In the genomic region with DNA sequence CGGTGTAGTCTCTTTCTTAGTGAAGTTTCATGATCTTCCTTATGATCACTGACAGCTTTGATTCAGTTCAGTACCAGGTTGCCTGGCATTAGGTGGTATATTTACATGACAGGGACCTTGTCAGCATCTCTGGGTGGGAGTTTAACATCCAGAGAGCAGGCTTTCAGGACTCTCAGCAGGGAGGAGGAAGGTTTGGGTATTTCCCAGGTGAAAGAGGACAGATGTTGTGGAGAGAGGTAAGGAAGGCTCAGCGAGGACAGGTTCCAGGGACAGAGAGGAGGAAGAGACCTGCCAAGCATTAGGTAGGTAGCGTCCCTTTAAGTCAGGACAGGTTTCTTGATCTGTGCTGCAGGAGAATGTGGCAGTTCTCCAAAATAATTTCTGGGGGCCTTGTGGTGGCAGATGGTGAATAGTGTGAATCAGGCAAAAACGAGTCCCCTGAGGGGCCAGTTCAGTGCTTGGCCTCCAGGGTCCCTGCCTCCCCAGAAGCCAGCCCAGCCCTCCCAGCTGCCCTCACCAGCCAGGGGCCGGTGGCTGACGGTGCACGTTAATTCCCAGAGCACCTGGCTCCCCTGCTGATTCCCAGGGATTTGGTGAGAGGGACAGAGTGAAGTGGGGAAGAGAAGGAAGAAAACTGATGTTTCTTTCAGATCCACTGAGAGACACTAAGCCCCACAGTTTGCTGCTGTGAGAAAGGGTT, we compare ENCODE assay signal across 20 cellular contexts.
DNase-seq lines count a peak whose midpoint lies in the region; ATAC-seq and TF ChIP-seq lines count a peak whose summit lies in the region.
"Had no signal": no experiment of that assay in that cellular context is flagged by ENCODE, and none has a peak within 500 bp of the region (broad histone marks: within the 10 kb centered on the region; RNA-seq: fewer than 3 reads in every experiment).

No MANE protein-coding gene starts in this region.

- intact Hi-C loops in CD8-positive, alpha-beta T cell (cut with DNase I, micrococcal nuclease) = no loop called here

- H3K4me3 ChIP-seq in HUES48 (ENCODE audit: low read depth, low read length) = no peak overlapping the region
- no peak overlapping the region for H3K4me3 ChIP-seq in CD8-positive, alpha-beta T cell (ENCODE audit: low read depth, low read length)
- H3K4me3 ChIP-seq: BLaER1, SJCRH30 had no signal

- POLR2A ChIA-PET in CD8-positive, alpha-beta T cell (lab: Charles Lee) = no interaction called here

- H3K27ac Mint-ChIP-seq in CD8-positive, alpha-beta T cell = no peak overlapping the region
- H3K27ac Mint-ChIP-seq: CD4-positive, alpha-beta memory T cell had no signal

- H3K36me3 Mint-ChIP-seq in CD8-positive, alpha-beta T cell = no peaks in the 10 kb centered on the region
- H3K36me3 Mint-ChIP-seq: CD4-positive, alpha-beta memory T cell had no signal

- H3K27me3 ChIP-seq in HUES48 (ENCODE audit: control insufficient read depth, insufficient read depth, low read length) = no peaks in the 10 kb centered on the region
- H3K27me3 ChIP-seq in CD8-positive, alpha-beta T cell (ENCODE audit: insufficient read depth, low read length) = no peaks in the 10 kb centered on the region
- H3K27me3 ChIP-seq: BLaER1, SJCRH30 had no signal

- H3K4me1 ChIP-seq in HUES48 (ENCODE audit: control insufficient read depth, insufficient read depth, low read length) = peaks cover 23% of the 10 kb centered on the region
- H3K4me1 ChIP-seq in CD8-positive, alpha-beta T cell (ENCODE audit: insufficient read depth, low read length) = no peaks in the 10 kb centered on the region
- H3K4me1 ChIP-seq: BLaER1, SJCRH30 had no signal

- CTCF ChIA-PET in CD8-positive, alpha-beta T cell (lab: Charles Lee) = no interaction called here

- H3K9me3 ChIP-seq in HUES48 (ENCODE audit: control insufficient read depth, insufficient read depth, low read length) = no peaks in the 10 kb centered on the region; the same call in 1 of the 2 replicates
- no peaks in the 10 kb centered on the region for H3K9me3 ChIP-seq in CD8-positive, alpha-beta T cell (ENCODE audit: low read length)
- H3K9me3 ChIP-seq: BLaER1, SJCRH30 had no signal

- TF ChIP-seq CTCF in CD8-positive, alpha-beta T cell (IDR thresholded peaks at IDR 0.05) = no peak

- H3K36me3 ChIP-seq in HUES48 (ENCODE audit: control insufficient read depth, insufficient read depth, low read length) = no peaks in the 10 kb centered on the region
- no peaks in the 10 kb centered on the region for H3K36me3 ChIP-seq in CD8-positive, alpha-beta T cell (ENCODE audit: insufficient read depth, low read length)
- H3K36me3 ChIP-seq: BLaER1, SJCRH30 had no signal

- H3K4me1 Mint-ChIP-seq in CD8-positive, alpha-beta T cell (ENCODE audit: low read depth) = no peaks in the 10 kb centered on the region
- H3K4me1 Mint-ChIP-seq: CD4-positive, alpha-beta memory T cell had no signal

- H3K4me3 Mint-ChIP-seq in CD8-positive, alpha-beta T cell = no peak overlapping the region
- H3K4me3 Mint-ChIP-seq: CD4-positive, alpha-beta memory T cell had no signal

- H3K9ac ChIP-seq in HUES48 (ENCODE audit: low read depth, low read length) = no peak overlapping the region
- H3K9ac ChIP-seq: BLaER1 had no signal

- ATAC-seq in HG02798 (IDR thresholded peaks at IDR 0.05; ENCODE audit: poor library complexity, unreplicated experiment) = no peak
- no peak for ATAC-seq in GM21619 (IDR thresholded peaks at IDR 0.05; ENCODE audit: unreplicated experiment)
- no peak for ATAC-seq in CD8-positive, alpha-beta T cell
- ATAC-seq: HCT116 had no signal

- peak overlapping the region; percentile 46 for H3K27ac ChIP-seq in HUES48 (ENCODE audit: low read depth, low read length)
- no peak overlapping the region for H3K27ac ChIP-seq in CD8-positive, alpha-beta T cell (ENCODE audit: low read depth, low read length)
- H3K27ac ChIP-seq: 22Rv1, BLaER1, SJCRH30 had no signal

- no peaks in the 10 kb centered on the region for H3K9me3 Mint-ChIP-seq in CD8-positive, alpha-beta T cell

- no peaks in the 10 kb centered on the region for H3K27me3 Mint-ChIP-seq in CD8-positive, alpha-beta T cell (ENCODE audit: low read depth)

- DNase-seq in DMS 273 (lab: John Stamatoyannopoulos, UW; ENCODE audit: unreplicated experiment) (peak; percentile 92), NCI-H524 treated with DMSO at 0.1 percent for 48 hours (lab: John Stamatoyannopoulos, UW) (peak; percentile 84), cerebellum (ENCODE audit: low spot score) (peak; percentile 71), OCI-M2 (lab: John Stamatoyannopoulos, UW; ENCODE audit: unreplicated experiment) (no peak)
- no peak for DNase-seq in CD8-positive, alpha-beta T cell
- DNase-seq: ACHN; CD4-positive, alpha-beta memory T cell; GF-D8; Karpas-422; NCI-H1694; NCI-H2081; NCI-H510A; NCI-H774; SJCRH30 had no signal

Comparison
In these comparisons a context has a peak if more than half of its experiments do, and no peak if none do; other contexts are left out.
1. DNase-seq: peak in DMS 273 (single experiment), NCI-H524 treated with DMSO at 0.1 percent for 48 hours (single experiment) and cerebellum (single experiment); none in OCI-M2 (single experiment) and CD8-positive, alpha-beta T cell (0 of 7).